In the genomic region with DNA sequence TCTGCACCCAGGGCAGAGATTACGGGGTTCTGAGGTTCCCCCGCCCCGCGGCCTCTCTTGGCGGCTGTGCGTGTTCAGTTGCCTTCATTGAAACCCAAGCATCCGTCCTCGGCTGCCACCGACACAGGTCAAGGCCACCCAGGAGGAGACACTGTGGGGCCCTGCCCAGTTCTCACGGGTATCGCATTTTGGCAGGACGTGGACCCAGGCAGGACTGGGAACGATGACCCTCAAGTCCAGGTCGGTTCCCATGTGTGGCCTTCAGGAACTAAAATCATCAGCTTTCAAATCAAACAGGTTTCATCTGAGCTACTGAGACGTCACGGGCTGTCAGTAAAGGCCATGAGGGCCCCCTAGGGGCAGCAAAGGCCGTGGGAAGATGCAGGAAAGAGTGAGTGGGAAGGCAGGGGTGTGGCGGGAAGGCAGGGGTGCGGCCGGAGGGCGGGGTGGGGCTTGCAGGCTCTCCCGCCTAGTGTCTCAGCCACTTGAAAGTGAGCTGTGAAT, we compare ENCODE assay signal across 9 cellular contexts. TPM values are rescaled to one million over a fixed set of nuclear protein-coding genes. Genes with fewer than 3 reads are reported as not detected.
DNase-seq lines count a peak whose midpoint lies in the region; TF ChIP-seq lines count a peak whose summit lies in the region.
"Had no signal": no experiment of that assay in that cellular context is flagged by ENCODE, and none has a peak within 500 bp of the region (broad histone marks: within the 10 kb centered on the region; RNA-seq: fewer than 3 reads in every experiment).

No MANE protein-coding gene starts in this region.

- peak; percentile 70 for DNase-seq in activated CD4-positive, alpha-beta T cell treated with anti-CD3 and anti-CD28 coated beads for 48 hours
- DNase-seq in activated CD4-positive, alpha-beta T cell treated with anti-CD3 and anti-CD28 coated beads for 1 hour: no peak
- DNase-seq in MG63 (peak; percentile 31), colonic mucosa (peak; percentile 39), ACHN (no peak), HuH-7.5 (ENCODE audit: low spot score) (no peak), H4 (ENCODE audit: low spot score) (no peak)
- DNase-seq in stimulated activated CD4-positive, alpha-beta T cell treated with anti-CD3 and anti-CD28 coated beads, Interleukin-1b, Interleukin-23, amount 100 ng/mL, for 48 hours: peak; percentile 52
- DNase-seq: activated naive CD8-positive, alpha-beta T cell treated with anti-CD3 and anti-CD28 coated beads, Interleukin-2, amount 10 ng/mL, durations not matched to agents 7 days and 5 days had no signal

- H3K27ac ChIP-seq in colonic mucosa: no peak overlapping the region

- no peaks in the 10 kb centered on the region for H3K27me3 ChIP-seq in MG63
- H3K27me3 ChIP-seq in colonic mucosa: no peaks in the 10 kb centered on the region

- H3K9ac ChIP-seq in colonic mucosa (ENCODE audit: low read depth in 2 of 2, low read length in 2 of 2): no peak overlapping the region

- no peaks in the 10 kb centered on the region for H3K4me1 ChIP-seq in colonic mucosa

- in situ Hi-C loops in ACHN (cut with HindIII; ENCODE audit: low pct_ligation_motif_present, low pct_unique_long_range_greater_than_20kb, low sequenced_read_pairs): no loop called here

- no peak for TF ChIP-seq CTCF in colonic mucosa (IDR thresholded peaks at IDR 0.05)

- intact Hi-C loops in colonic mucosa (cut with DNase I): no loop called here

- H3K4me3 ChIP-seq in MG63 (no peak overlapping the region), colonic mucosa (no peak overlapping the region)

- H3K9me3 ChIP-seq in MG63 (no peaks in the 10 kb centered on the region), colonic mucosa (no peaks in the 10 kb centered on the region)

- H3K36me3 ChIP-seq in MG63: no peaks in the 10 kb centered on the region
- no peaks in the 10 kb centered on the region for H3K36me3 ChIP-seq in colonic mucosa

RNA-seq across cellular contexts. Expression of gene C1orf174, which starts 7.0 kb away (rescaled TPM):
- 49.3 and 61.2 TPM in 2 replicates for total RNA-seq in MG63 (2014; rRNA removed; shearing (Covaris generic); ENCODE audit: low replicate concordance)
- total RNA-seq in colonic mucosa: 10 to 100 TPM; 19.4 to 32.8 TPM
- total RNA-seq in H4 (2014; rRNA removed; shearing (Covaris generic)): 46.3 and 49.3 TPM in 2 replicates

RNA-seq across cellular contexts. Expression of gene DFFB, which starts 49.8 kb away (rescaled TPM):
- 12.7 and 19.1 TPM in 2 replicates for total RNA-seq in MG63 (2014; rRNA removed; shearing (Covaris generic); ENCODE audit: low replicate concordance)
- total RNA-seq in colonic mucosa: 10 to 100 TPM in 1 of 2 donors, 1 to 10 TPM in 1; 4.5 to 10.7 TPM
- total RNA-seq in H4 (2014; rRNA removed; shearing (Covaris generic)): 5.8 and 7.7 TPM in 2 replicates

RNA-seq across cellular contexts. Expression of gene CEP104, which starts 50.1 kb away (rescaled TPM):
- 4.9 TPM in 2 replicates for total RNA-seq in MG63 (2014; rRNA removed; shearing (Covaris generic); ENCODE audit: low replicate concordance)
- 10 to 100 TPM; 41.1 to 52.7 TPM for total RNA-seq in colonic mucosa
- 13.1 and 23.5 TPM in 2 replicates for total RNA-seq in H4 (2014; rRNA removed; shearing (Covaris generic))

Comparison
In these comparisons a context has a peak if more than half of its experiments do, and no peak if none do; other contexts are left out.
1. DNase-seq: peak in activated CD4-positive, alpha-beta T cell treated with anti-CD3 and anti-CD28 coated beads for 48 hours (single experiment), MG63 (single experiment), colonic mucosa (single experiment) and stimulated activated CD4-positive, alpha-beta T cell treated with anti-CD3 and anti-CD28 coated beads, Interleukin-1b, Interleukin-23, amount 100 ng/mL, for 48 hours (single experiment); none in activated CD4-positive, alpha-beta T cell treated with anti-CD3 and anti-CD28 coated beads for 1 hour (single experiment), ACHN (single experiment), HuH-7.5 (single experiment) and H4 (single experiment).